ENCODE assay signal across 1 cellular context in genomic region chr16:70804153-70804728, GRCh38.
TF ChIP-seq lines count a peak whose summit lies in the region.

No MANE protein-coding gene starts in this region.

TF ChIP-seq in K562, 482 proteins besides CTCF, POLR2A, EP300 and RAD21 (continued from another document):
- TF ChIP-seq, protein P1, sequence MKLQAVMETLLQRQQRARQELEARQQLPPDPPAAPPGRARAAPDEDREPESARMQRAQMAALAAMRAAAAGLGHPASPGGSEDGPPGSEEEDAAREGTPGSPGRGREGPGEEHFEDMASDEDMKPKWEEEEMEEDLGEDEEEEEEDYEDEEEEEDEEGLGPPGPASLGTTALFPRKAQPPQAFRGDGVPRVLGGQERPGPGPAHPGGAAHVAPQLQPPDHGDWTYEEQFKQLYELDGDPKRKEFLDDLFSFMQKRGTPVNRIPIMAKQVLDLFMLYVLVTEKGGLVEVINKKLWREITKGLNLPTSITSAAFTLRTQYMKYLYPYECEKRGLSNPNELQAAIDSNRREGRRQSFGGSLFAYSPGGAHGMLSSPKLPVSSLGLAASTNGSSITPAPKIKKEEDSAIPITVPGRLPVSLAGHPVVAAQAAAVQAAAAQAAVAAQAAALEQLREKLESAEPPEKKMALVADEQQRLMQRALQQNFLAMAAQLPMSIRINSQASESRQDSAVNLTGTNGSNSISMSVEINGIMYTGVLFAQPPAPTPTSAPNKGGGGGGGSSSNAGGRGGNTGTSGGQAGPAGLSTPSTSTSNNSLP (IDR thresholded peaks at IDR 0.05; ENCODE audit: borderline replicate concordance, low read depth, low read length) = no peak
- TF ChIP-seq STAT5A (IDR thresholded peaks at IDR 0.05; ENCODE audit: borderline replicate concordance, low read length) (no peak), KLF6 (CRISPR knock-in tag; IDR thresholded peaks at IDR 0.05; ENCODE audit: borderline replicate concordance) (no peak), RHOXF2B (CRISPR knock-in tag; conservative IDR thresholded peaks at IDR 0.05) (no peak), ZNF445 (CRISPR knock-in tag; IDR thresholded peaks at IDR 0.05; ENCODE audit: low read depth) (no peak), ZNF280B (CRISPR knock-in tag; IDR thresholded peaks at IDR 0.05) (no peak), FOXJ2 (tag; IDR thresholded peaks at IDR 0.05) (no peak), CBX5 (IDR thresholded peaks at IDR 0.05; ENCODE audit: borderline replicate concordance, low read depth) (peak; percentile 76; the same call in 1 of the 2 replicates), HOXB6 (CRISPR knock-in tag; IDR thresholded peaks at IDR 0.05; ENCODE audit: borderline replicate concordance) (no peak), ARID2 (IDR thresholded peaks at IDR 0.05) (no peak), LEF1 (IDR thresholded peaks at IDR 0.05) (no peak), MAFG (tag; conservative IDR thresholded peaks at IDR 0.05) (no peak), HMGN3 (IDR thresholded peaks at IDR 0.05; ENCODE audit: borderline replicate concordance, extremely low read depth, insufficient read length, low read depth, low read length) (no peak), FOXA3 (CRISPR knock-in tag; conservative IDR thresholded peaks at IDR 0.05 in 1 of 2, IDR thresholded peaks at IDR 0.05 in 1 of 2) (no peak), ZNF57 (CRISPR knock-in tag; IDR thresholded peaks at IDR 0.05) (no peak), GATAD2B (IDR thresholded peaks at IDR 0.05; ENCODE audit: borderline replicate concordance) (no peak), SUPT5H (IDR thresholded peaks at IDR 0.05) (no peak), POLR2G (IDR thresholded peaks at IDR 0.05; ENCODE audit: low read depth, low read length) (no peak), TGIF2 (CRISPR knock-in tag; IDR thresholded peaks at IDR 0.05) (no peak), ZBTB2 (IDR thresholded peaks at IDR 0.05) (no peak), GTF2F1 (IDR thresholded peaks at IDR 0.05; ENCODE audit: low read depth, low read length) (no peak), BHLHE40 (IDR thresholded peaks at IDR 0.05; ENCODE audit: low read length) (peak; percentile 14; the same call in 1 of the 2 replicates), ERF (CRISPR knock-in tag; IDR thresholded peaks at IDR 0.05) (no peak)
- TF ChIP-seq, protein P2, sequence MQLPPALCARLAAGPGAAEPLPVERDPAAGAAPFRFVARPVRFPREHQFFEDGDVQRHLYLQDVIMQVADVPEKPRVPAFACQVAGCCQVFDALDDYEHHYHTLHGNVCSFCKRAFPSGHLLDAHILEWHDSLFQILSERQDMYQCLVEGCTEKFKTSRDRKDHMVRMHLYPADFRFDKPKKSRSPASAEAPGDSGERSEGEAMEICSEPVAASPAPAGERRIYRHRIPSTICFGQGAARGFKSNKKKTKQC (CRISPR knock-in tag; IDR thresholded peaks at IDR 0.05) = no peak
- TF ChIP-seq, protein P3, sequence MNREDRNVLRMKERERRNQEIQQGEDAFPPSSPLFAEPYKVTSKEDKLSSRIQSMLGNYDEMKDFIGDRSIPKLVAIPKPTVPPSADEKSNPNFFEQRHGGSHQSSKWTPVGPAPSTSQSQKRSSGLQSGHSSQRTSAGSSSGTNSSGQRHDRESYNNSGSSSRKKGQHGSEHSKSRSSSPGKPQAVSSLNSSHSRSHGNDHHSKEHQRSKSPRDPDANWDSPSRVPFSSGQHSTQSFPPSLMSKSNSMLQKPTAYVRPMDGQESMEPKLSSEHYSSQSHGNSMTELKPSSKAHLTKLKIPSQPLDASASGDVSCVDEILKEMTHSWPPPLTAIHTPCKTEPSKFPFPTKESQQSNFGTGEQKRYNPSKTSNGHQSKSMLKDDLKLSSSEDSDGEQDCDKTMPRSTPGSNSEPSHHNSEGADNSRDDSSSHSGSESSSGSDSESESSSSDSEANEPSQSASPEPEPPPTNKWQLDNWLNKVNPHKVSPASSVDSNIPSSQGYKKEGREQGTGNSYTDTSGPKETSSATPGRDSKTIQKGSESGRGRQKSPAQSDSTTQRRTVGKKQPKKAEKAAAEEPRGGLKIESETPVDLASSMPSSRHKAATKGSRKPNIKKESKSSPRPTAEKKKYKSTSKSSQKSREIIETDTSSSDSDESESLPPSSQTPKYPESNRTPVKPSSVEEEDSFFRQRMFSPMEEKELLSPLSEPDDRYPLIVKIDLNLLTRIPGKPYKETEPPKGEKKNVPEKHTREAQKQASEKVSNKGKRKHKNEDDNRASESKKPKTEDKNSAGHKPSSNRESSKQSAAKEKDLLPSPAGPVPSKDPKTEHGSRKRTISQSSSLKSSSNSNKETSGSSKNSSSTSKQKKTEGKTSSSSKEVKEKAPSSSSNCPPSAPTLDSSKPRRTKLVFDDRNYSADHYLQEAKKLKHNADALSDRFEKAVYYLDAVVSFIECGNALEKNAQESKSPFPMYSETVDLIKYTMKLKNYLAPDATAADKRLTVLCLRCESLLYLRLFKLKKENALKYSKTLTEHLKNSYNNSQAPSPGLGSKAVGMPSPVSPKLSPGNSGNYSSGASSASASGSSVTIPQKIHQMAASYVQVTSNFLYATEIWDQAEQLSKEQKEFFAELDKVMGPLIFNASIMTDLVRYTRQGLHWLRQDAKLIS (CRISPR knock-in tag; IDR thresholded peaks at IDR 0.05) = no peak
- TF ChIP-seq, protein P4, sequence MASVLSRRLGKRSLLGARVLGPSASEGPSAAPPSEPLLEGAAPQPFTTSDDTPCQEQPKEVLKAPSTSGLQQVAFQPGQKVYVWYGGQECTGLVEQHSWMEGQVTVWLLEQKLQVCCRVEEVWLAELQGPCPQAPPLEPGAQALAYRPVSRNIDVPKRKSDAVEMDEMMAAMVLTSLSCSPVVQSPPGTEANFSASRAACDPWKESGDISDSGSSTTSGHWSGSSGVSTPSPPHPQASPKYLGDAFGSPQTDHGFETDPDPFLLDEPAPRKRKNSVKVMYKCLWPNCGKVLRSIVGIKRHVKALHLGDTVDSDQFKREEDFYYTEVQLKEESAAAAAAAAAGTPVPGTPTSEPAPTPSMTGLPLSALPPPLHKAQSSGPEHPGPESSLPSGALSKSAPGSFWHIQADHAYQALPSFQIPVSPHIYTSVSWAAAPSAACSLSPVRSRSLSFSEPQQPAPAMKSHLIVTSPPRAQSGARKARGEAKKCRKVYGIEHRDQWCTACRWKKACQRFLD (CRISPR knock-in tag; IDR thresholded peaks at IDR 0.05) = peak; percentile 28; the same call in 1 of the 2 replicates
- TF ChIP-seq, protein P5, sequence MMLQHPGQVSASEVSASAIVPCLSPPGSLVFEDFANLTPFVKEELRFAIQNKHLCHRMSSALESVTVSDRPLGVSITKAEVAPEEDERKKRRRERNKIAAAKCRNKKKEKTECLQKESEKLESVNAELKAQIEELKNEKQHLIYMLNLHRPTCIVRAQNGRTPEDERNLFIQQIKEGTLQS (IDR thresholded peaks at IDR 0.05) = peak; percentile 82
- TF ChIP-seq, protein P5 (CRISPR knock-in tag; conservative IDR thresholded peaks at IDR 0.05) = no peak
